29 cellular contexts compared by ENCODE assay signal in the genomic region with DNA sequence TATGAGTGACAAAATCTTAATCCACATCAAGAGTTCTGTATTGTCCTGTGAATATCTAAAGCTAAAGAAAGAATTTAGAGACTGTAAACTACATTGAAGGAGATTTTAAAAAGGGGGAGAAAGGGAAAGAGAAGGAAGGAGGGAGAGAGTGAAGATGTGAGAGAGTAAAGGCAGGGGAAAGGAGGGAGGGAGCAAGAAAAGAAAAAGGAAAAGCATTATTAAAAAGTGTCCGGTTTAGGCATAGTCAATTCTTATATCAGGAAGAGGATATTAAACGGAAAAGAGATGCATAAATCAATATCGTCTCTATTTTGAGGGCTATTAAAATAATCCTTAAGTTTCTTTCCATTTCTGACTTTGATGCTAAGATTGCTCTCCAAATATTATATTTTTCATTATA.
"Had no signal": no experiment of that assay in that cellular context is flagged by ENCODE, and none has a peak within 500 bp of the region (broad histone marks: within the 10 kb centered on the region; RNA-seq: fewer than 3 reads in every experiment).

No MANE protein-coding gene starts in this region.

- H3K36me3 ChIP-seq: MG63, SJCRH30 had no signal

- DNase-seq: Kasumi-1, MG63, NCI-H1048, NCI-H1092 treated with DMSO at 0.1 percent for 48 hours, NCI-H1105 treated with DMSO at 0.1 percent for 48 hours, NCI-H1436, NCI-H146, NCI-H1694, NCI-H187, NCI-H1930, NCI-H2029 treated with DMSO at 0.1 percent for 48 hours, NCI-H2081 treated with DMSO at 0.1 percent for 48 hours, NCI-H2107, NCI-H2171, NCI-H226, NCI-H446 treated with DMSO at 0.1 percent for 48 hours, NCI-H510A, NCI-H526, NCI-H748 treated with DMSO at 0.1 percent for 48 hours, PC-9, SHP77, SIG-M5, SJCRH30, T-cell had no signal

- ATAC-seq: Panc1, Right ventricle myocardium inferior, SK-N-SH treated with all-trans-retinoic acid at 6 μM for 48 hours, T-cell had no signal

- H2AFZ ChIP-seq: PC-9 had no signal

- H3K27ac ChIP-seq: PC-9, RWPE1, SJCRH30, SK-N-MC had no signal

- H3K27me3 ChIP-seq: MG63, SJCRH30 had no signal

- H3K4me2 ChIP-seq: PC-9 had no signal

- H3K9me3 ChIP-seq: MG63, SJCRH30 had no signal

- H3K4me3 ChIP-seq: MG63, PC-9, SJCRH30, SK-N-MC had no signal

- H3K4me1 ChIP-seq: SJCRH30 had no signal
